14 cellular contexts compared by ENCODE assay signal in the genomic region with DNA sequence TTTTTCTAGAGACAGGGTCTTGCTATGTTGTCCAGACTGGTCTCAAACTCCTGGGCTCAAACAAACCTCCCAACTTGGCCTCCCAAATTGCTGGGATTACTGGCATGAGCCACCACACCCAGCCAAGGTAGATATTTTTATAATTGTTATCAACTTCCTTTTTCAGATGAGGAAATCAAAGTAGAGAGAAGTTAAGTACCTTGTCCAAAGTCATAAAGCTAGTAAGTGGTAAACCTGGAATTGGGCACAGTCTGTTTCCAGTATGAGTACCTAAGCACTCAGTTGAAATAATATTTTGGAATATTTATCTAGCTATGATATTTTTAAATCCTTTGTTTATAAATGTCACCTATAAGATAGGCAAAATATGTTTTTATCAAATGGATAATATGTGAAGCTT.
"Had no signal": no experiment of that assay in that cellular context is flagged by ENCODE, and none has a peak within 500 bp of the region (broad histone marks: within the 10 kb centered on the region; RNA-seq: fewer than 3 reads in every experiment).

No MANE protein-coding gene starts in this region.

- H3K4me1 Mint-ChIP-seq: natural killer cell, neural crest cell had no signal

- H3K4me3 Mint-ChIP-seq: natural killer cell; neural crest cell; stimulated activated naive B cell treated with anti-CD40 and anti-IgM and Interleukin-4, amounts not matched to agents 10 μg/mL and 1 μg/mL and 100 μg/mL, for 72 hours; type B pancreatic cell had no signal

- H3K9me3 Mint-ChIP-seq: natural killer cell; neural crest cell; stimulated activated naive B cell treated with anti-CD40 and anti-IgM and Interleukin-4, amounts not matched to agents 10 μg/mL and 1 μg/mL and 100 μg/mL, for 72 hours; type B pancreatic cell had no signal

- ATAC-seq: left cardiac atrium; natural killer cell; sciatic nerve; stimulated activated naive B cell treated with anti-CD40 and anti-IgM and Interleukin-4, amounts not matched to agents 10 μg/mL and 1 μg/mL and 100 μg/mL, for 72 hours had no signal

- H3K36me3 Mint-ChIP-seq: natural killer cell, type B pancreatic cell had no signal

- H3K4me3 ChIP-seq: colonic mucosa, hepatocyte, spleen, thyroid gland had no signal

- H3K36me3 ChIP-seq: colonic mucosa, thyroid gland had no signal

- H3K4me1 ChIP-seq: colonic mucosa, thyroid gland had no signal

- H3K9me3 ChIP-seq: colonic mucosa, spleen, thyroid gland had no signal

- H3K27me3 Mint-ChIP-seq: stimulated activated naive B cell treated with anti-CD40 and anti-IgM and Interleukin-4, amounts not matched to agents 10 μg/mL and 1 μg/mL and 100 μg/mL, for 72 hours; type B pancreatic cell had no signal

- H3K27ac Mint-ChIP-seq: natural killer cell, type B pancreatic cell had no signal

- DNase-seq: colonic mucosa; dermis blood vessel endothelial cell; foreskin melanocyte; kidney; left cardiac atrium; mammary epithelial cell; natural killer cell; spleen; stimulated activated naive B cell treated with anti-CD40 and anti-IgM and Interleukin-4, amounts not matched to agents 10 μg/mL and 1 μg/mL and 100 μg/mL, for 72 hours; thyroid gland had no signal
